Comparison of ENCODE assay signal across 1 cellular context in the genomic region with DNA sequence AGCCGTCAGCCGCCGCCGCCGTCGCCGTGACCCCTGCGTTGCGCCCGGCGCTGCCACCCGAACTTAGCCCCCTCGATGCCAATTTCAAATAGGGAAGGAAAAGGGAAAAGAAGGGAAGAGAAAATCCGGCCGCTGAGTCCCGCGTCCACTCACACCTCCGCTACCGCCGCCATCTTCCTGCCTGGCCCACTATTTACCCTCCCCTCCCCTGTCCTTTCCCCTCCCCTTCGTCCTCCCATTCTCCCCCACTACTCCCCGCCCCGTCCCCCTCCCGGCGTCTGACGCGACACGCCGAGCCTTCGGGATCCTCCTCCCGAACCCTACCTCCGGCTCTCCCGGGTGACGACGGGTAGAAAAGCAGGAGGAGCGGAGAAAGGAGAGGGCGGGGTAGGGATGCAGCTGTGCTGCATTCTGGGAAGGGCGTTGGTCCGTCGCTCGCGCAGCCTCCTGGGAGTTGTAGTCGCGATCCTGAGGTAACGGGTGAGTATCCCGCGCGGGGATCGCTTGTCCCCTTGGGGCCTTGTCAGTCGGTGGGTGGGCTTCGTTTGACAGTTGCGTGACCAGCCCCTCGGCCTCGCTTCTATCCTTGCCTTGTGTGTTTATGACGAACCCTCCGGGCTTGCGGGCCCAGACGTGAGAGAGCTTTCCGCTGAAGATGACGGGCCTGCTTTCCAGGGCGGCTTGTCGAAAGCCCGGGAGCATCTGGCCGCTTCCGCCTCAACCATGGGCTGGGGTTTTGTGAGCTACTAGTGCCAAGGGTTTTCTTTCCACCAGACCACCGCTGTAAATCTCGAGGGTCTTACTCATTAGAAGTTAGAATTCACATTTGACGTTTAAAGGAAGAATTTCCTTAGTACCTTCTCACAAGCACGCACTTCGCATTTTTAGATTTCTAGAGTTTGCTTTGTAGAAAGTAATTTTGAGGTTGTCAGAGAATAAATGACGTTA.
TF ChIP-seq lines count a peak whose summit lies in the region.

A gene with protein sequence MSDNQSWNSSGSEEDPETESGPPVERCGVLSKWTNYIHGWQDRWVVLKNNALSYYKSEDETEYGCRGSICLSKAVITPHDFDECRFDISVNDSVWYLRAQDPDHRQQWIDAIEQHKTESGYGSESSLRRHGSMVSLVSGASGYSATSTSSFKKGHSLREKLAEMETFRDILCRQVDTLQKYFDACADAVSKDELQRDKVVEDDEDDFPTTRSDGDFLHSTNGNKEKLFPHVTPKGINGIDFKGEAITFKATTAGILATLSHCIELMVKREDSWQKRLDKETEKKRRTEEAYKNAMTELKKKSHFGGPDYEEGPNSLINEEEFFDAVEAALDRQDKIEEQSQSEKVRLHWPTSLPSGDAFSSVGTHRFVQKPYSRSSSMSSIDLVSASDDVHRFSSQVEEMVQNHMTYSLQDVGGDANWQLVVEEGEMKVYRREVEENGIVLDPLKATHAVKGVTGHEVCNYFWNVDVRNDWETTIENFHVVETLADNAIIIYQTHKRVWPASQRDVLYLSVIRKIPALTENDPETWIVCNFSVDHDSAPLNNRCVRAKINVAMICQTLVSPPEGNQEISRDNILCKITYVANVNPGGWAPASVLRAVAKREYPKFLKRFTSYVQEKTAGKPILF (minus strand): TSS at position 195 of the 948 bp plus-strand sequence. CDS start 422 bp downstream, outside the sequence.
Gene POLK (plus strand): TSS at position 457 of the 948 bp plus-strand sequence.

TF ChIP-seq in K562, 482 proteins besides CTCF, POLR2A, EP300 and RAD21 (continued from another document and continues in another):
- TF ChIP-seq ZNF318 (IDR thresholded peaks at IDR 0.05; ENCODE audit: borderline replicate concordance in 1 of 2, low read depth in 1 of 2) (no peak), CXXC5 (CRISPR knock-in tag; IDR thresholded peaks at IDR 0.05) (peak; percentile 71), E2F6 (IDR thresholded peaks at IDR 0.05; ENCODE audit: borderline replicate concordance in 1 of 2, extremely low read depth in 1 of 2, insufficient read depth in 1 of 2, insufficient read length in 1 of 2, low read depth in 1 of 2, low read length in 1 of 2, poor library complexity in 1 of 2, severe bottlenecking in 1 of 2) (peak in 1 of 2 experiments; percentile 48), ZNF644 (tag; IDR thresholded peaks at IDR 0.05; ENCODE audit: low read depth) (no peak), CEBPG (CRISPR knock-in tag; IDR thresholded peaks at IDR 0.05) (no peak), CEBPG (tag; conservative IDR thresholded peaks at IDR 0.05 in 1 of 2, IDR thresholded peaks at IDR 0.05 in 1 of 2) (no peak), ZNF436 (CRISPR knock-in tag; IDR thresholded peaks at IDR 0.05) (peak; percentile 35; the same call in 1 of the 2 replicates), ZNF133 (CRISPR knock-in tag; IDR thresholded peaks at IDR 0.05) (no peak), NFATC3 (IDR thresholded peaks at IDR 0.05) (no peak), ZNF77 (CRISPR knock-in tag; IDR thresholded peaks at IDR 0.05) (no peak), YBX1 (IDR thresholded peaks at IDR 0.05) (no peak), CBX3 (IDR thresholded peaks at IDR 0.05; ENCODE audit: borderline replicate concordance in 1 of 2, low read length in 2 of 2) (0 out of 3 replicates have a peak, but pooled peaks of 1 of the 2 experiments have one; percentile 10), PURB (CRISPR knock-in tag; IDR thresholded peaks at IDR 0.05; ENCODE audit: low read depth) (no peak), FOXK1 (CRISPR knock-in tag; IDR thresholded peaks at IDR 0.05; ENCODE audit: borderline replicate concordance) (no peak), STAT5A (IDR thresholded peaks at IDR 0.05; ENCODE audit: borderline replicate concordance, low read length) (no peak), SETDB1 (IDR thresholded peaks at IDR 0.05; ENCODE audit: low read length) (peak; percentile 84), EP400 (IDR thresholded peaks at IDR 0.05) (peak; percentile 83), SRSF1 (IDR thresholded peaks at IDR 0.05; ENCODE audit: low read depth, low read length) (no peak), TSC22D4 (tag; IDR thresholded peaks at IDR 0.05) (no peak), PBX2 (CRISPR knock-in tag; IDR thresholded peaks at IDR 0.05; ENCODE audit: low read depth) (no peak), PBX2 (tag; conservative IDR thresholded peaks at IDR 0.05; ENCODE audit: low read depth) (no peak), ARNT (IDR thresholded peaks at IDR 0.05) (peak in 1 of 2 experiments; percentile 62; a peak in 1 of 4 replicates)
- TF ChIP-seq, protein P1, sequence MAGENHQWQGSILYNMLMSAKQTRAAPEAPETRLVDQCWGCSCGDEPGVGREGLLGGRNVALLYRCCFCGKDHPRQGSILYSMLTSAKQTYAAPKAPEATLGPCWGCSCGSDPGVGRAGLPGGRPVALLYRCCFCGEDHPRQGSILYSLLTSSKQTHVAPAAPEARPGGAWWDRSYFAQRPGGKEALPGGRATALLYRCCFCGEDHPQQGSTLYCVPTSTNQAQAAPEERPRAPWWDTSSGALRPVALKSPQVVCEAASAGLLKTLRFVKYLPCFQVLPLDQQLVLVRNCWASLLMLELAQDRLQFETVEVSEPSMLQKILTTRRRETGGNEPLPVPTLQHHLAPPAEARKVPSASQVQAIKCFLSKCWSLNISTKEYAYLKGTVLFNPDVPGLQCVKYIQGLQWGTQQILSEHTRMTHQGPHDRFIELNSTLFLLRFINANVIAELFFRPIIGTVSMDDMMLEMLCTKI (IDR thresholded peaks at IDR 0.05; ENCODE audit: partially characterized antibody), result no peak
- TF ChIP-seq, protein P2, sequence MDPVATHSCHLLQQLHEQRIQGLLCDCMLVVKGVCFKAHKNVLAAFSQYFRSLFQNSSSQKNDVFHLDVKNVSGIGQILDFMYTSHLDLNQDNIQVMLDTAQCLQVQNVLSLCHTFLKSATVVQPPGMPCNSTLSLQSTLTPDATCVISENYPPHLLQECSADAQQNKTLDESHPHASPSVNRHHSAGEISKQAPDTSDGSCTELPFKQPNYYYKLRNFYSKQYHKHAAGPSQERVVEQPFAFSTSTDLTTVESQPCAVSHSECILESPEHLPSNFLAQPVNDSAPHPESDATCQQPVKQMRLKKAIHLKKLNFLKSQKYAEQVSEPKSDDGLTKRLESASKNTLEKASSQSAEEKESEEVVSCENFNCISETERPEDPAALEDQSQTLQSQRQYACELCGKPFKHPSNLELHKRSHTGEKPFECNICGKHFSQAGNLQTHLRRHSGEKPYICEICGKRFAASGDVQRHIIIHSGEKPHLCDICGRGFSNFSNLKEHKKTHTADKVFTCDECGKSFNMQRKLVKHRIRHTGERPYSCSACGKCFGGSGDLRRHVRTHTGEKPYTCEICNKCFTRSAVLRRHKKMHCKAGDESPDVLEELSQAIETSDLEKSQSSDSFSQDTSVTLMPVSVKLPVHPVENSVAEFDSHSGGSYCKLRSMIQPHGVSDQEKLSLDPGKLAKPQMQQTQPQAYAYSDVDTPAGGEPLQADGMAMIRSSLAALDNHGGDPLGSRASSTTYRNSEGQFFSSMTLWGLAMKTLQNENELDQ (CRISPR knock-in tag; IDR thresholded peaks at IDR 0.05; ENCODE audit: borderline replicate concordance), result no peak
- TF ChIP-seq, protein P3, sequence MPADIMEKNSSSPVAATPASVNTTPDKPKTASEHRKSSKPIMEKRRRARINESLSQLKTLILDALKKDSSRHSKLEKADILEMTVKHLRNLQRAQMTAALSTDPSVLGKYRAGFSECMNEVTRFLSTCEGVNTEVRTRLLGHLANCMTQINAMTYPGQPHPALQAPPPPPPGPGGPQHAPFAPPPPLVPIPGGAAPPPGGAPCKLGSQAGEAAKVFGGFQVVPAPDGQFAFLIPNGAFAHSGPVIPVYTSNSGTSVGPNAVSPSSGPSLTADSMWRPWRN (IDR thresholded peaks at IDR 0.05; ENCODE audit: low read depth), result no peak
- TF ChIP-seq, protein P4, sequence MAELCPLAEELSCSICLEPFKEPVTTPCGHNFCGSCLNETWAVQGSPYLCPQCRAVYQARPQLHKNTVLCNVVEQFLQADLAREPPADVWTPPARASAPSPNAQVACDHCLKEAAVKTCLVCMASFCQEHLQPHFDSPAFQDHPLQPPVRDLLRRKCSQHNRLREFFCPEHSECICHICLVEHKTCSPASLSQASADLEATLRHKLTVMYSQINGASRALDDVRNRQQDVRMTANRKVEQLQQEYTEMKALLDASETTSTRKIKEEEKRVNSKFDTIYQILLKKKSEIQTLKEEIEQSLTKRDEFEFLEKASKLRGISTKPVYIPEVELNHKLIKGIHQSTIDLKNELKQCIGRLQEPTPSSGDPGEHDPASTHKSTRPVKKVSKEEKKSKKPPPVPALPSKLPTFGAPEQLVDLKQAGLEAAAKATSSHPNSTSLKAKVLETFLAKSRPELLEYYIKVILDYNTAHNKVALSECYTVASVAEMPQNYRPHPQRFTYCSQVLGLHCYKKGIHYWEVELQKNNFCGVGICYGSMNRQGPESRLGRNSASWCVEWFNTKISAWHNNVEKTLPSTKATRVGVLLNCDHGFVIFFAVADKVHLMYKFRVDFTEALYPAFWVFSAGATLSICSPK (IDR thresholded peaks at IDR 0.05; ENCODE audit: borderline replicate concordance), result no peak
- TF ChIP-seq, protein P5, sequence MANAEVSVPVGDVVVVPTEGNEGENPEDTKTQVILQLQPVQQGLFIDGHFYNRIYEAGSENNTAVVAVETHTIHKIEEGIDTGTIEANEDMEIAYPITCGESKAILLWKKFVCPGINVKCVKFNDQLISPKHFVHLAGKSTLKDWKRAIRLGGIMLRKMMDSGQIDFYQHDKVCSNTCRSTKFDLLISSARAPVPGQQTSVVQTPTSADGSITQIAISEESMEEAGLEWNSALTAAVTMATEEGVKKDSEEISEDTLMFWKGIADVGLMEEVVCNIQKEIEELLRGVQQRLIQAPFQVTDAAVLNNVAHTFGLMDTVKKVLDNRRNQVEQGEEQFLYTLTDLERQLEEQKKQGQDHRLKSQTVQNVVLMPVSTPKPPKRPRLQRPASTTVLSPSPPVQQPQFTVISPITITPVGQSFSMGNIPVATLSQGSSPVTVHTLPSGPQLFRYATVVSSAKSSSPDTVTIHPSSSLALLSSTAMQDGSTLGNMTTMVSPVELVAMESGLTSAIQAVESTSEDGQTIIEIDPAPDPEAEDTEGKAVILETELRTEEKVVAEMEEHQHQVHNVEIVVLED (CRISPR knock-in tag; IDR thresholded peaks at IDR 0.05), result peak; percentile 83
